In genomic region chr1:154342132-154342531, GRCh38 we compare ENCODE assay signal across 17 cellular contexts. TPM values are rescaled to one million over a fixed set of nuclear protein-coding genes. Genes with fewer than 3 reads are reported as not detected.
DNase-seq lines count a peak whose midpoint lies in the region; ATAC-seq and TF ChIP-seq lines count a peak whose summit lies in the region.
"Had no signal": no experiment of that assay in that cellular context is flagged by ENCODE, and none has a peak within 500 bp of the region (broad histone marks: within the 10 kb centered on the region; RNA-seq: fewer than 3 reads in every experiment).

No MANE protein-coding gene starts in this region.

- H3K9me3 Mint-ChIP-seq in activated CD8-positive, alpha-beta memory T cell treated with anti-CD3 and anti-CD28 coated beads, Interleukin-2, amount 10 ng/mL, durations not matched to agents 7 days and 5 days (ENCODE audit: low read depth) = no peaks in the 10 kb centered on the region
- H3K9me3 Mint-ChIP-seq in activated CD4-positive, alpha-beta T cell treated with anti-CD3 and anti-CD28 coated beads, Interleukin-2, amount 10 ng/mL, durations not matched to agents 24 days and 14 days = no peaks in the 10 kb centered on the region

- H3K36me3 Mint-ChIP-seq in activated CD8-positive, alpha-beta memory T cell treated with anti-CD3 and anti-CD28 coated beads, Interleukin-2, amount 10 ng/mL, durations not matched to agents 7 days and 5 days = peaks cover 79% of the 10 kb centered on the region
- peaks cover 83% of the 10 kb centered on the region for H3K36me3 Mint-ChIP-seq in activated CD4-positive, alpha-beta T cell treated with anti-CD3 and anti-CD28 coated beads, Interleukin-2, amount 10 ng/mL, durations not matched to agents 24 days and 14 days (ENCODE audit: low read depth)

- no peaks in the 10 kb centered on the region for H3K27me3 ChIP-seq in spleen (replicated peaks in 1 of 7)
- H3K27me3 ChIP-seq: dorsolateral prefrontal cortex, sigmoid colon had no signal

- CTCF ChIA-PET in activated CD8-positive, alpha-beta memory T cell treated with anti-CD3 and anti-CD28 coated beads, Interleukin-2, amount 10 ng/mL, durations not matched to agents 7 days and 5 days (lab: Charles Lee) = interaction anchor here (0.9 to 16.1 kb wide), 2 partner anchors 11 to 25 kb away, joined by 3 to 292 read pairs; partner anchors contain the start of gene ATP8B2

- H3K4me3 Mint-ChIP-seq in activated CD8-positive, alpha-beta memory T cell treated with anti-CD3 and anti-CD28 coated beads, Interleukin-2, amount 10 ng/mL, durations not matched to agents 7 days and 5 days = peak overlapping the region; percentile 57
- H3K4me3 Mint-ChIP-seq in activated CD4-positive, alpha-beta T cell treated with anti-CD3 and anti-CD28 coated beads, Interleukin-2, amount 10 ng/mL, durations not matched to agents 24 days and 14 days = peak overlapping the region; percentile 61

- ATAC-seq in activated CD8-positive, alpha-beta memory T cell treated with anti-CD3 and anti-CD28 coated beads, Interleukin-2, amount 10 ng/mL, durations not matched to agents 7 days and 5 days = no peak

- H3K27ac ChIP-seq in cingulate gyrus (ENCODE audit: low read depth, low read length) (peak overlapping the region; percentile 15), spleen (peak overlapping the region; percentile 27 to 85 (median 69))
- H3K27ac ChIP-seq: sigmoid colon had no signal

- TF ChIP-seq CTCF in spleen (IDR thresholded peaks at IDR 0.05 in 8 of 11, conservative IDR thresholded peaks at IDR 0.05 in 3 of 11) = no peak

- H3K4me1 ChIP-seq in spleen = peaks cover 8 to 100% (median 50%) of the 10 kb centered on the region in 6 donors
- H3K4me1 ChIP-seq: sigmoid colon had no signal

- H3K4me1 Mint-ChIP-seq in activated CD8-positive, alpha-beta memory T cell treated with anti-CD3 and anti-CD28 coated beads, Interleukin-2, amount 10 ng/mL, durations not matched to agents 7 days and 5 days = peaks cover 82% of the 10 kb centered on the region
- peaks cover 74% of the 10 kb centered on the region for H3K4me1 Mint-ChIP-seq in activated CD4-positive, alpha-beta T cell treated with anti-CD3 and anti-CD28 coated beads, Interleukin-2, amount 10 ng/mL, durations not matched to agents 24 days and 14 days

- TF ChIP-seq POLR2A in spleen (IDR thresholded peaks at IDR 0.05) = no peak

- peak; percentile 41 for DNase-seq in activated CD8-positive, alpha-beta memory T cell treated with anti-CD3 and anti-CD28 coated beads, Interleukin-2, amount 10 ng/mL, durations not matched to agents 7 days and 5 days
- DNase-seq in activated CD8-positive, alpha-beta memory T cell treated with anti-CD3 and anti-CD28 coated beads for 24 hours = no peak
- peak; percentile 61 for DNase-seq in activated CD4-positive, alpha-beta T cell treated with anti-CD3 and anti-CD28 coated beads, Interleukin-2, amount 10 ng/mL, durations not matched to agents 24 days and 14 days
- DNase-seq in spleen (no peak), GF-D8 (lab: John Stamatoyannopoulos, UW) (no peak), SW480 (ENCODE audit: low spot score) (no peak), NOMO-1 (lab: John Stamatoyannopoulos, UW; ENCODE audit: unreplicated experiment in 2 of 2) (no peak)
- DNase-seq: dorsolateral prefrontal cortex, HCEC 1CT, KG1, NCI-H1694, NCI-H510A treated with DMSO at 0.1 percent for 48 hours, sigmoid colon had no signal

- no peaks in the 10 kb centered on the region for H3K9me3 ChIP-seq in spleen
- H3K9me3 ChIP-seq: sigmoid colon had no signal

- H3K27me3 Mint-ChIP-seq in activated CD8-positive, alpha-beta memory T cell treated with anti-CD3 and anti-CD28 coated beads, Interleukin-2, amount 10 ng/mL, durations not matched to agents 7 days and 5 days = no peaks in the 10 kb centered on the region
- no peaks in the 10 kb centered on the region for H3K27me3 Mint-ChIP-seq in activated CD4-positive, alpha-beta T cell treated with anti-CD3 and anti-CD28 coated beads, Interleukin-2, amount 10 ng/mL, durations not matched to agents 24 days and 14 days

- intact Hi-C loops in activated CD4-positive, alpha-beta T cell treated with anti-CD3 and anti-CD28 coated beads, Interleukin-2, amount 10 ng/mL, durations not matched to agents 24 days and 14 days (cut with micrococcal nuclease) = loop anchor here (2.0 kb wide), 1 partner anchor 15 kb away; no protein-coding TSS in a partner anchor
- intact Hi-C loops in spleen (cut with DNase I; ENCODE audit: low total_unique reads) = no loop called here

- H3K4me3 ChIP-seq in spleen = no peak overlapping the region
- H3K4me3 ChIP-seq: dorsolateral prefrontal cortex, sigmoid colon had no signal

- H3K36me3 ChIP-seq in spleen = peaks cover 4 to 100% (median 65%) of the 10 kb centered on the region in 6 donors

- WGBS in spleen, 5 donors = 82 to 95% (median 89%) methylated on average over 7 of the region's 7 CpGs

- H3K27ac Mint-ChIP-seq in activated CD8-positive, alpha-beta memory T cell treated with anti-CD3 and anti-CD28 coated beads, Interleukin-2, amount 10 ng/mL, durations not matched to agents 7 days and 5 days = peak overlapping the region; percentile 87
- H3K27ac Mint-ChIP-seq in activated CD4-positive, alpha-beta T cell treated with anti-CD3 and anti-CD28 coated beads, Interleukin-2, amount 10 ng/mL, durations not matched to agents 24 days and 14 days = peak overlapping the region; percentile 80

RNA-seq across cellular contexts. Expression of gene ATP8B2, which starts 16.8 kb away (rescaled TPM):
- total RNA-seq in activated CD8-positive, alpha-beta memory T cell treated with anti-CD3 and anti-CD28 coated beads, Interleukin-2, amount 10 ng/mL, durations not matched to agents 7 days and 5 days = 10 to 100 TPM; 46.3 to 67.3 TPM
- total RNA-seq in activated CD4-positive, alpha-beta T cell treated with anti-CD3 and anti-CD28 coated beads, Interleukin-2, amount 10 ng/mL, durations not matched to agents 24 days and 14 days = 49.4 and 49.6 TPM in 2 replicates
- total RNA-seq in spleen = 100 to 1,000 TPM in 2 of 7 donors, 10 to 100 TPM in 5; 42.3 to 107 (median 66.7) TPM
- 10 to 100 TPM in 1 of 3 donors, 1 to 10 TPM in 2; 5.4 to 17.0 (median 6.4) TPM for polyA plus RNA-seq in spleen

RNA-seq across cellular contexts. Expression of gene AQP10, which starts 21.2 kb away (rescaled TPM):
- total RNA-seq in activated CD8-positive, alpha-beta memory T cell treated with anti-CD3 and anti-CD28 coated beads, Interleukin-2, amount 10 ng/mL, durations not matched to agents 7 days and 5 days = not detected
- not detected in 2 replicates for total RNA-seq in activated CD4-positive, alpha-beta T cell treated with anti-CD3 and anti-CD28 coated beads, Interleukin-2, amount 10 ng/mL, durations not matched to agents 24 days and 14 days
- 1 to 10 TPM in 4 of 7 donors, under 1 TPM in 3; 0.28 to 3.1 (median 1.3) TPM for total RNA-seq in spleen
- under 1 TPM; 0.09 to 0.19 (median 0.15) TPM for polyA plus RNA-seq in spleen
- total RNA-seq: A673, lower leg skin, sigmoid colon, temporal lobe had no signal
- polyA plus RNA-seq: sigmoid colon had no signal

Comparison
In these comparisons a context has a peak if more than half of its experiments do, and no peak if none do; other contexts are left out.
1. DNase-seq: peak in activated CD8-positive, alpha-beta memory T cell treated with anti-CD3 and anti-CD28 coated beads, Interleukin-2, amount 10 ng/mL, durations not matched to agents 7 days and 5 days (single experiment) and activated CD4-positive, alpha-beta T cell treated with anti-CD3 and anti-CD28 coated beads, Interleukin-2, amount 10 ng/mL, durations not matched to agents 24 days and 14 days (single experiment); none in activated CD8-positive, alpha-beta memory T cell treated with anti-CD3 and anti-CD28 coated beads for 24 hours (single experiment), spleen (single experiment), GF-D8 (single experiment), SW480 (single experiment) and NOMO-1 (0 of 2).